ENCODE assay signal across 28 cellular contexts in the genomic region with DNA sequence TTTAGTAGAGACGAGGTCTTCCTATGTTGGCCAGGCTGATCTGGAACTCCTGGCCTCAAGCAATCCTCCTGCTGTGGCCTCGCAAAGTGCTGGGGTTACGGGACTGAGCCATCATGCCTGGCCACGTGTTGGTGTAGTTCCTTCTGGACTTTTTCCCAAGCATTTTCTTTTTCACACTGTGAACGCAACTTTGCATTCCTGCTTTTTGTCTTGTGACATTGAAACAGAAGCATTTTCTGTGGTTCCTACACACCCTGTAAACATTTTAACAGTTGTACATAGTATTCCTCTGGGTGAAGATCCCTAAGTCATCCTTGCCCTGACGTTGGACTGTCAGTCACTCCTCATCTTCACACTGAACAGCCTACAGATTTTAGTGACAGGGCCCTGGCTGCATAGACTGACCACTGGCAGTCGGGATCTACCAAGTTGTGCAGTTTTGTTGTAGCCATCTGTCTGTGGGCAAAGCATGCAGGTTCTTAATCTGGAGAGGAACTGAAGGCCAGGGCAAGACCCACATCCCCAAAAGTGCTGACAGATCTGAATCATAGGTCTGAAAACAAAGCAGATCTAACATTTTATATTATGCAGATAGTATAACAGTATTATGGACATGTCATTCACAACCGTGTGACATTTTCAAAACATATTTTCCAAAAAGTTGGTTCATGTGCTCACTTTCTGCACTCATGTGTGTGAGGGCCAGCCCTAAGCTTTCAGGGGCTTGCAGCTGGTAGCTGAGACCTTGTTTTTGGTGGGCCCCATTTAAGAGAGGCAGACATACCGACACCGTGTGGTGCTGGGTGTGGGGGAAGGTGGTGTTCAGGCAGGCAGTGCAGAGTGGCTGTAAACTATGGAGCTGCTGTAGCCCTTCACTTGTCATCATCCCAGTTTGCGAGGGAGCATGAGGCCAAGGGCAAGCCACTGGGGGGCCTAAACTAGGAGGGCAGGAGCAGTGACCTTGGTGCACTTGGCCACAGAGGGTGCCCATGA. TPM values are rescaled to one million over a fixed set of nuclear protein-coding genes. Genes with fewer than 3 reads are reported as not detected.
A peak's percentile ranks its signal among the peaks of the same experiment; 100 is the strongest.
DNase-seq lines count a peak whose midpoint lies in the region; ATAC-seq, FAIRE-seq and TF ChIP-seq lines count a peak whose summit lies in the region.
"Had no signal": no experiment of that assay in that cellular context is flagged by ENCODE, and none has a peak within 500 bp of the region (broad histone marks: within the 10 kb centered on the region; RNA-seq: fewer than 3 reads in every experiment).

No MANE protein-coding gene starts in this region.

- H3K27ac ChIP-seq in A549 = no peak overlapping the region
- H3K27ac ChIP-seq in HEK293 (ENCODE audit: extremely low read depth, low read depth, low read length) = no peak overlapping the region
- no peak overlapping the region for H3K27ac ChIP-seq in astrocyte (ENCODE audit: low read depth, low read length)
- H3K27ac ChIP-seq: brain microvascular endothelial cell, C4-2B, gastroesophageal sphincter, SJCRH30, tibial artery had no signal

- no peaks in the 10 kb centered on the region for H3K36me3 ChIP-seq in HEK293 (ENCODE audit: control insufficient read depth in 2 of 2, insufficient read depth in 1 of 2, low read length in 2 of 2)
- H3K36me3 ChIP-seq in astrocyte (ENCODE audit: insufficient read depth, low read length) = no peaks in the 10 kb centered on the region
- H3K36me3 ChIP-seq: brain microvascular endothelial cell, gastroesophageal sphincter, SJCRH30, tibial artery had no signal

- peaks cover 6% of the 10 kb centered on the region for H3K4me1 Mint-ChIP-seq in astrocyte (ENCODE audit: low read depth, unreplicated experiment)
- H3K4me1 Mint-ChIP-seq in nephron progenitor cell = peaks cover 30% of the 10 kb centered on the region
- peaks cover 3% of the 10 kb centered on the region for H3K4me1 Mint-ChIP-seq in progenitor cell of endocrine pancreas (ENCODE audit: low read depth)

- no peak overlapping the region for H2AFZ ChIP-seq in astrocyte (ENCODE audit: low read depth, low read length)

- H3K36me3 Mint-ChIP-seq in astrocyte (ENCODE audit: low read depth, unreplicated experiment) (peaks cover 6% of the 10 kb centered on the region), nephron progenitor cell (ENCODE audit: low read depth) (no peaks in the 10 kb centered on the region), progenitor cell of endocrine pancreas (ENCODE audit: insufficient read depth) (no peaks in the 10 kb centered on the region)

- ATAC-seq in A549 (no peak), GM21619 (IDR thresholded peaks at IDR 0.05; ENCODE audit: unreplicated experiment) (no peak)
- ATAC-seq: activated CD8-positive, alpha-beta T cell treated with anti-CD3 and anti-CD28 coated beads for 36 hours; gastroesophageal sphincter; HCT116; Panc1 had no signal

- H3K9ac ChIP-seq in astrocyte (ENCODE audit: low read length) = no peak overlapping the region

- FAIRE-seq in A549 (lab: Jason Lieb, UNC) = no peak
- FAIRE-seq in astrocyte (lab: Jason Lieb, UNC) = no peak
- FAIRE-seq: colon, GM12891, islet of Langerhans had no signal

- H3K27me3 Mint-ChIP-seq in astrocyte (ENCODE audit: low read depth, unreplicated experiment) = no peaks in the 10 kb centered on the region
- H3K27me3 Mint-ChIP-seq in nephron progenitor cell (ENCODE audit: low read depth, poor library complexity) = no peaks in the 10 kb centered on the region
- H3K27me3 Mint-ChIP-seq in progenitor cell of endocrine pancreas = no peaks in the 10 kb centered on the region

- no peak for TF ChIP-seq EP300 in A549 (IDR thresholded peaks at IDR 0.05)

- CTCF ChIA-PET in A549 (lab: Yijun Ruan, JAX) = interaction anchor here (1.0 to 1.1 kb wide), 2 partner anchors 11 to 16 kb away, joined by 3 to 4 read pairs; no protein-coding TSS in a partner anchor
- CTCF ChIA-PET in HEK293 (lab: Yijun Ruan, JAX) = no interaction called here

- no peak overlapping the region for H3K4me3 ChIP-seq in A549
- H3K4me3 ChIP-seq in HEK293 (ENCODE audit: low read depth, low read length) = no peak overlapping the region
- H3K4me3 ChIP-seq in astrocyte (ENCODE audit: insufficient read depth, low read depth, low read length) = no peak overlapping the region
- H3K4me3 ChIP-seq: gastroesophageal sphincter, lung, SJCRH30, tibial artery had no signal

- H3K9me3 Mint-ChIP-seq in astrocyte (ENCODE audit: unreplicated experiment) (no peaks in the 10 kb centered on the region), nephron progenitor cell (no peaks in the 10 kb centered on the region), progenitor cell of endocrine pancreas (ENCODE audit: low read depth) (no peaks in the 10 kb centered on the region)
- H3K9me3 Mint-ChIP-seq: activated CD8-positive, alpha-beta T cell treated with anti-CD3 and anti-CD28 coated beads for 36 hours had no signal

- DNase-seq in A549 (ENCODE audit: low read depth in 1 of 2, low spot score in 1 of 2) (no peak), astrocyte (ENCODE audit: low read depth) (no peak), nephron progenitor cell (no peak), dedifferentiated amniotic fluid mesenchymal stem cell (ENCODE audit: extremely low spot score) (no peak), progenitor cell of endocrine pancreas (ENCODE audit: low spot score, unreplicated experiment) (no peak)
- no peak for DNase-seq in activated naive CD4-positive, alpha-beta T cell treated with Interleukin-2 at 50 U/mL for 16 hours
- DNase-seq: activated CD4-positive, alpha-beta T cell treated with anti-CD3 and anti-CD28 coated beads for 1 hour; activated CD8-positive, alpha-beta T cell treated with anti-CD3 and anti-CD28 coated beads for 36 hours; activated effector memory CD4-positive, alpha-beta T cell treated with Interleukin-2 at 50 U/mL for 16 hours; activated T-cell treated with anti-CD3 and anti-CD28 coated beads for 4 hours; brain microvascular endothelial cell; NCI-H1048; NCI-H1694 treated with DMSO at 0.1 percent for 48 hours; NCI-H526; SJCRH30; stimulated activated CD4-positive, alpha-beta T cell treated with anti-CD3 and anti-CD28 coated beads, Interleukin-4, amount 100 ng/mL, for 1 hour; stimulated activated naive CD4-positive, alpha-beta T cell; tibial artery had no signal

- POLR2A ChIA-PET in A549 (lab: Yijun Ruan, JAX) = no interaction called here
- POLR2A ChIA-PET in HEK293 (lab: Yijun Ruan, JAX) = no interaction called here

- no peak for TF ChIP-seq RAD21 in A549 (conservative IDR thresholded peaks at IDR 0.05 in 1 of 2, IDR thresholded peaks at IDR 0.05 in 1 of 2)

- TF ChIP-seq POLR2A in A549 (IDR thresholded peaks at IDR 0.05; ENCODE audit: low read length) = no peak

- H3K79me2 ChIP-seq in astrocyte (ENCODE audit: insufficient read depth, low read length) = peaks cover 32% of the 10 kb centered on the region

- H3K9me3 ChIP-seq in A549 (no peaks in the 10 kb centered on the region), HEK293 (ENCODE audit: control insufficient read depth, insufficient read depth, low read depth, low read length) (no peaks in the 10 kb centered on the region), astrocyte (ENCODE audit: insufficient read depth, low read depth, low read length) (no peaks in the 10 kb centered on the region)
- H3K9me3 ChIP-seq: gastroesophageal sphincter, SJCRH30, tibial artery had no signal

- peak overlapping the region; percentile 41 for H3K27ac Mint-ChIP-seq in astrocyte (ENCODE audit: unreplicated experiment)
- H3K27ac Mint-ChIP-seq in nephron progenitor cell = peak overlapping the region; percentile 89
- H3K27ac Mint-ChIP-seq in progenitor cell of endocrine pancreas = no peak overlapping the region
- H3K27ac Mint-ChIP-seq: activated CD8-positive, alpha-beta T cell treated with anti-CD3 and anti-CD28 coated beads for 36 hours had no signal

- H3K4me1 ChIP-seq in A549 = no peaks in the 10 kb centered on the region
- H3K4me1 ChIP-seq in HEK293 (ENCODE audit: control insufficient read depth, insufficient read depth, low read length) = peaks cover 11% of the 10 kb centered on the region
- no peaks in the 10 kb centered on the region for H3K4me1 ChIP-seq in astrocyte (ENCODE audit: insufficient read depth, low read length)

- no peaks in the 10 kb centered on the region for H3K27me3 ChIP-seq in astrocyte (ENCODE audit: insufficient read depth, low read length)
- H3K27me3 ChIP-seq: brain microvascular endothelial cell, gastroesophageal sphincter, SJCRH30, tibial artery had no signal

- H3K4me2 ChIP-seq in A549 = no peak overlapping the region
- no peak overlapping the region for H3K4me2 ChIP-seq in astrocyte (ENCODE audit: low read length)

- peaks cover 80% of the 10 kb centered on the region for H4K20me1 ChIP-seq in astrocyte (ENCODE audit: insufficient read depth, low read length)

- TF ChIP-seq CTCF in A549 (IDR thresholded peaks at IDR 0.05) (no peak), HEK293 (tag by site-specific recombination; IDR thresholded peaks at IDR 0.05) (no peak), astrocyte (IDR thresholded peaks at IDR 0.05; ENCODE audit: insufficient read depth, low read depth, low read length) (no peak), nephron progenitor cell (IDR thresholded peaks at IDR 0.05) (no peak), progenitor cell of endocrine pancreas (IDR thresholded peaks at IDR 0.05; ENCODE audit: unreplicated experiment) (no peak)

- 92% methylated on average over 11 of the region's 11 CpGs for WGBS in A549 (ENCODE audit: missing lambda C conversion rate)

- H3K4me3 Mint-ChIP-seq in astrocyte (ENCODE audit: unreplicated experiment) (no peak overlapping the region), nephron progenitor cell (no peak overlapping the region), progenitor cell of endocrine pancreas (ENCODE audit: low read depth) (no peak overlapping the region)
- H3K4me3 Mint-ChIP-seq: activated CD8-positive, alpha-beta T cell treated with anti-CD3 and anti-CD28 coated beads for 36 hours had no signal

TF ChIP-seq in A549, 52 proteins besides CTCF, POLR2A, EP300 and RAD21:
- TF ChIP-seq HOXB5 (CRISPR knock-in tag; IDR thresholded peaks at IDR 0.05) (no peak), GATA3 (IDR thresholded peaks at IDR 0.05; ENCODE audit: borderline replicate concordance) (no peak), MAFK (IDR thresholded peaks at IDR 0.05; ENCODE audit: partially characterized antibody) (peak; percentile 36)

RNA-seq across cellular contexts. Expression of a gene that starts 59.9 kb away (rescaled TPM):
- polyA plus RNA-seq in A549 (2011; rRNA removed) (32.7 and 33.8 TPM in 2 replicates), A549 (2017; fragmentation: RNase III; extraction: RNeasy Plus Mini Kit Qiagen cat#74134 plus additional on column Dnase treatment) (30.5 to 33.0 TPM (median 32.1 TPM) in 3 replicates)
- 35.3 and 39.9 TPM in 2 replicates for polyA plus RNA-seq in A549 (2012; cell fraction: cytosol; rRNA removed)
- polyA plus RNA-seq in A549 (2012; cell fraction: nucleus; rRNA removed) = 77.1 and 85.8 TPM in 2 replicates
- 49.3 and 49.5 TPM in 2 replicates for polyA minus RNA-seq in A549 (2011; rRNA and poly(A)+ RNA removed)
- total RNA-seq in astrocyte (40.5 and 48.7 TPM in 2 replicates), progenitor cell of endocrine pancreas (49.8 and 51.2 TPM in 2 replicates)
